In the genomic region with DNA sequence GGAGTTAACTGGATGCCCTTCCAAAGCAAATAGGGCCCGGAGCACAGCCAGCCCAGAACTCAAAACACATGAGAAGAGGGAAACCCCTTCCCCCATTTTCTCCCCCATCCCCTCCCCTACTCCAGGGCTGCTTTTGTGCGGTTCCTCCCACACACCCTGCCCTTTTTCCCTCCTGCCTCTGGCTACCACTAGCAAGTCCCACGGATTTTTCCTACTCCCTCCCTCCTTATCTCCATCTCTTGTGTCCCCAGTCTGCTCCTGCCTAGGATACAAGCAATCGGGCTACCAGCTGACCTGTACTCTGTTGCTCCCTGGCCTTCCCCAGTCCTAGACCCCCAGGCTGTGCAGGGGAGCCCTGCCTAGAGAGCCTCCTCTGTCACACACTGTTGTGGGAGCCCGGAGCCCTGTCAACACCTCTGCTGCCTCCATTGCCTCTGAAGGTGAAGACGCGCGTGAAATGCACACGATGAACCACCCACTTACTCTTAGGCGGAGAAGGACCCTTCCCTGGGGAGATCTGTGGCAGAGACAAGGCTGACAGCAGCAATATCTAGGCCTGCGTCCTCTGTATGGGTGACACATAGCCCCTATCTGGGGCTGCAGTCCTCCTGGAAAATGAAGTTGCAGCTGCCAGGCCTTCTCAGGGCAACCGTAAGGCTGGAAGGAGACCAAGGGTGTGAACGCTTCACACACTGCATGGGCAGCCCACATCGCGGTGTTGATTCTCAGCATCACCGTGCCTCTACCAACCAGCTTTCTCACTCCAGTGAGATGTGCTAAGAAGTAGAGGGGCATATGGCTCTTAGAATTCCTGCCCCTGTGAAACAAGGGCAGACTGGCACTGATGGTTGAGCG, we compare ENCODE assay signal across 1 cellular context.
TF ChIP-seq lines count a peak whose summit lies in the region.

No MANE protein-coding gene starts in this region.

TF ChIP-seq in IMR-90, 13 proteins besides CTCF, POLR2A, EP300 and RAD21:
- TF ChIP-seq MXI1 (IDR thresholded peaks at IDR 0.05; ENCODE audit: borderline replicate concordance, low read depth, low read length) (no peak), BHLHE40 (IDR thresholded peaks at IDR 0.05; ENCODE audit: low read depth, low read length) (no peak), NFE2L2 (IDR thresholded peaks at IDR 0.05; ENCODE audit: low read depth, low read length) (no peak), RCOR1 (IDR thresholded peaks at IDR 0.05; ENCODE audit: insufficient replicate concordance, low read length) (no peak), SMC3 (IDR thresholded peaks at IDR 0.05; ENCODE audit: low read depth, low read length) (no peak), MAFK (IDR thresholded peaks at IDR 0.05; ENCODE audit: low read depth, low read length) (no peak), RFX5 (IDR thresholded peaks at IDR 0.05; ENCODE audit: low read depth, low read length) (no peak), MAZ (IDR thresholded peaks at IDR 0.05; ENCODE audit: borderline replicate concordance, low read depth, low read length) (no peak), FOS (IDR thresholded peaks at IDR 0.05; ENCODE audit: low read depth, low read length) (no peak)
- TF ChIP-seq, protein P1, sequence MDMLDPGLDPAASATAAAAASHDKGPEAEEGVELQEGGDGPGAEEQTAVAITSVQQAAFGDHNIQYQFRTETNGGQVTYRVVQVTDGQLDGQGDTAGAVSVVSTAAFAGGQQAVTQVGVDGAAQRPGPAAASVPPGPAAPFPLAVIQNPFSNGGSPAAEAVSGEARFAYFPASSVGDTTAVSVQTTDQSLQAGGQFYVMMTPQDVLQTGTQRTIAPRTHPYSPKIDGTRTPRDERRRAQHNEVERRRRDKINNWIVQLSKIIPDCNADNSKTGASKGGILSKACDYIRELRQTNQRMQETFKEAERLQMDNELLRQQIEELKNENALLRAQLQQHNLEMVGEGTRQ (IDR thresholded peaks at IDR 0.05; ENCODE audit: low read depth, low read length): no peak
- TF ChIP-seq, protein P2, sequence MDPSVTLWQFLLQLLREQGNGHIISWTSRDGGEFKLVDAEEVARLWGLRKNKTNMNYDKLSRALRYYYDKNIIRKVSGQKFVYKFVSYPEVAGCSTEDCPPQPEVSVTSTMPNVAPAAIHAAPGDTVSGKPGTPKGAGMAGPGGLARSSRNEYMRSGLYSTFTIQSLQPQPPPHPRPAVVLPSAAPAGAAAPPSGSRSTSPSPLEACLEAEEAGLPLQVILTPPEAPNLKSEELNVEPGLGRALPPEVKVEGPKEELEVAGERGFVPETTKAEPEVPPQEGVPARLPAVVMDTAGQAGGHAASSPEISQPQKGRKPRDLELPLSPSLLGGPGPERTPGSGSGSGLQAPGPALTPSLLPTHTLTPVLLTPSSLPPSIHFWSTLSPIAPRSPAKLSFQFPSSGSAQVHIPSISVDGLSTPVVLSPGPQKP (IDR thresholded peaks at IDR 0.05; ENCODE audit: borderline replicate concordance, low read depth, low read length): no peak
